In the genomic region with DNA sequence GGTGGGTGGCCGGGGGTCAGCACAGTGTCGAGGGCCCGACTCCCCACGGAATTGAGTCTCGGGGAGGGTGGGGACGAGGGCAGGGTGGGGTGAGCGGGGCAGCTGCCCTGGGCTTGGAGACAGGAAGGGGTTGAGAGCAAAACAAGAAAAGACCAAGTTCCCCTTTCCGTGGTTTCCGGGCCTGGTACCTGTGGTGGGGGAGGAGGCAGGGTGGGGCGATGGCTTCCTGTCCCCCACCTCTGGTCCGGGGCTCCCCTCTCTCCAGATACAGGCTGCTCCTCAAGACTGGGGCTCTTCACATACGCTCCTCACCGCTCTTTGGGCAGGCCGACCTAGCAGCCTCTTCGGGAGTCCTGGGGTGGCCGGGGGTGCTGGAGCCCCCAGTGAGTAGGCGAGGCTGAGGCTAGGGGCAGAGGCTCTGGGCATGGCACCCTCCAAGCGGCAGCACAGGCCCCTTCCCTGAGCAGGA, we compare ENCODE assay signal across 8 cellular contexts. TPM values are rescaled to one million over a fixed set of nuclear protein-coding genes. Genes with fewer than 3 reads are reported as not detected.
DNase-seq lines count a peak whose midpoint lies in the region; ATAC-seq and TF ChIP-seq lines count a peak whose summit lies in the region.

No MANE protein-coding gene starts in this region.

- TF ChIP-seq EP300 in gastroesophageal sphincter (IDR thresholded peaks at IDR 0.05): no peak
- TF ChIP-seq EP300 in sigmoid colon (IDR thresholded peaks at IDR 0.05): no peak

- H3K36me3 ChIP-seq in BE2C (no peaks in the 10 kb centered on the region), gastroesophageal sphincter (no peaks in the 10 kb centered on the region), sigmoid colon (no peaks in the 10 kb centered on the region)

- H3K4me3 ChIP-seq in BE2C (ENCODE audit: low read depth, low read length) (peak overlapping the region; percentile 67), gastroesophageal sphincter (peak overlapping the region in 1 of 2 donors; percentile 62), sigmoid colon (peak overlapping the region in 3 of 4 donors; percentile 60 to 63 (median 63))

- H3K4me1 ChIP-seq in BE2C (peaks cover 6% of the 10 kb centered on the region; the same call in 1 of the 2 replicates), gastroesophageal sphincter (peaks cover 0 to 29% (median 7%) of the 10 kb centered on the region in 3 donors), sigmoid colon (peaks cover 0 to 17% (median 15%) of the 10 kb centered on the region in 4 donors)

- H3K27me3 ChIP-seq in BE2C: no peaks in the 10 kb centered on the region
- H3K27me3 ChIP-seq in gastroesophageal sphincter: no peaks in the 10 kb centered on the region
- no peaks in the 10 kb centered on the region for H3K27me3 ChIP-seq in sigmoid colon

- ATAC-seq in GM21423 (IDR thresholded peaks at IDR 0.05; ENCODE audit: unreplicated experiment) (peak; percentile 30), gastroesophageal sphincter (no peak)

- intact Hi-C loops in sigmoid colon (cut with DNase I): no loop called here

- no peak for DNase-seq in BE2C
- peak; percentile 74 for DNase-seq in MV-4-11 (lab: John Stamatoyannopoulos, UW)
- DNase-seq in activated T-cell treated with anti-CD3 and anti-CD28 coated beads for 24 hours (ENCODE audit: low read depth): peak; percentile 57
- DNase-seq in sigmoid colon: peak; percentile 65
- DNase-seq in dermis blood vessel endothelial cell: no peak
- DNase-seq in kidney glomerular epithelial cell (lab: John Stamatoyannopoulos, UW): no peak

- TF ChIP-seq POLR2A in gastroesophageal sphincter (IDR thresholded peaks at IDR 0.05) (no peak), sigmoid colon (IDR thresholded peaks at IDR 0.05) (no peak)

- H3K27ac ChIP-seq in gastroesophageal sphincter (peak overlapping the region in 3 of 4 donors; percentile 22 to 84 (median 83)), sigmoid colon (peak overlapping the region; percentile 38 to 83 (median 77))

- TF ChIP-seq CTCF in BE2C (IDR thresholded peaks at IDR 0.05; ENCODE audit: low read depth, low read length) (no peak), gastroesophageal sphincter (IDR thresholded peaks at IDR 0.05) (no peak), sigmoid colon (IDR thresholded peaks at IDR 0.05) (no peak)

- no peaks in the 10 kb centered on the region for H3K9me3 ChIP-seq in BE2C
- no peaks in the 10 kb centered on the region for H3K9me3 ChIP-seq in gastroesophageal sphincter
- H3K9me3 ChIP-seq in sigmoid colon: no peaks in the 10 kb centered on the region

- 0% methylated on average over 5 of the region's 18 CpGs; no CpG with 5 or more reads in 1 of the 2 donors for WGBS in gastroesophageal sphincter (ENCODE audit: low coverage in 1 of 2), 2 donors
- 13 to 16% methylated on average over 18 of the region's 18 CpGs for WGBS in sigmoid colon, 2 donors

RNA-seq across cellular contexts. Expression of gene CORO1A, which starts 0.6 kb away (rescaled TPM):
- polyA plus RNA-seq in BE2C (2012; ENCODE audit: insufficient read depth, insufficient read length, low read depth): 11.9 TPM
- total RNA-seq in gastroesophageal sphincter (10 to 100 TPM in 3 of 4 donors, 1 to 10 TPM in 1; 8.6 to 32.0 (median 13.1) TPM), sigmoid colon (10 to 100 TPM; 14.7 to 28.0 (median 24.4) TPM), dermis blood vessel endothelial cell (1.9 and 4.7 TPM in 2 replicates)
- polyA plus RNA-seq in sigmoid colon: 100 to 1,000 TPM in 1 of 3 donors, 10 to 100 TPM in 2; 35.8 to 309 (median 40.2) TPM

RNA-seq across cellular contexts. Expression of gene BOLA2B, which starts 9.5 kb away (rescaled TPM):
- 827 TPM for polyA plus RNA-seq in BE2C (2012; ENCODE audit: insufficient read depth, insufficient read length, low read depth)
- 10 to 100 TPM; 72.7 to 98.8 (median 88.4) TPM for total RNA-seq in gastroesophageal sphincter
- total RNA-seq in sigmoid colon: 100 to 1,000 TPM in 3 of 4 donors, 10 to 100 TPM in 1; 35.4 to 186 (median 152) TPM
- polyA plus RNA-seq in sigmoid colon: 100 to 1,000 TPM; 414 to 509 (median 434) TPM
- 57.5 and 245 TPM in 2 replicates for total RNA-seq in dermis blood vessel endothelial cell

RNA-seq across cellular contexts. Expression of gene SLX1A, which starts 9.7 kb away (rescaled TPM):
- polyA plus RNA-seq in BE2C (2012; ENCODE audit: insufficient read depth, insufficient read length, low read depth): 82.5 TPM
- 10 to 100 TPM in 2 of 4 donors, 1 to 10 TPM in 2; 7.8 to 21.2 (median 13.5) TPM for total RNA-seq in gastroesophageal sphincter
- 10 to 100 TPM; 12.0 to 29.6 (median 18.1) TPM for total RNA-seq in sigmoid colon
- polyA plus RNA-seq in sigmoid colon: 10 to 100 TPM; 46.8 to 77.9 (median 61.9) TPM
- total RNA-seq in dermis blood vessel endothelial cell: 44.0 and 72.8 TPM in 2 replicates

RNA-seq across cellular contexts. Expression of gene SULT1A3, which starts 15.1 kb away (rescaled TPM):
- 3.2 TPM for polyA plus RNA-seq in BE2C (2012; ENCODE audit: insufficient read depth, insufficient read length, low read depth)
- 10 to 100 TPM in 1 of 4 donors, 1 to 10 TPM in 2, not detected in 1; 5.1 to 10.4 (median 8.8) TPM for total RNA-seq in gastroesophageal sphincter
- total RNA-seq in sigmoid colon: 10 to 100 TPM in 3 of 4 donors, 1 to 10 TPM in 1; 8.0 to 26.9 (median 20.3) TPM
- 10 to 100 TPM; 17.4 to 21.0 (median 20.1) TPM for polyA plus RNA-seq in sigmoid colon
- total RNA-seq in dermis blood vessel endothelial cell: 2.6 and 7.1 TPM in 2 replicates

Comparison
In these comparisons a context has a peak if more than half of its experiments do, and no peak if none do; other contexts are left out.
1. DNase-seq: peak in MV-4-11 (single experiment), activated T-cell treated with anti-CD3 and anti-CD28 coated beads for 24 hours (single experiment) and sigmoid colon (single experiment); none in BE2C (single experiment), dermis blood vessel endothelial cell (single experiment) and kidney glomerular epithelial cell (single experiment).